ENCODE assay signal across 24 cellular contexts in genomic region chr6:2007165-2007564, GRCh38.
"Had no signal": no experiment of that assay in that cellular context is flagged by ENCODE, and none has a peak within 500 bp of the region (broad histone marks: within the 10 kb centered on the region; RNA-seq: fewer than 3 reads in every experiment).

No MANE protein-coding gene starts in this region.

- H3K36me3 ChIP-seq: esophagus muscularis mucosa, ovary, upper lobe of left lung, vagina had no signal

- H3K27me3 ChIP-seq: esophagus muscularis mucosa, ovary, upper lobe of left lung, vagina had no signal

- DNase-seq: activated CD4-positive, alpha-beta T cell treated with anti-CD3 and anti-CD28 coated beads for 1 hour; activated CD4-positive, alpha-beta T cell treated with anti-CD3 and anti-CD28 coated beads, Interleukin-2, amount 10 ng/mL, durations not matched to agents 7 days and 5 days; activated CD8-positive, alpha-beta T cell treated with anti-CD3 and anti-CD28 coated beads for 36 hours; activated gamma-delta T cell treated with Interleukin-2 at 50 U/mL for 16 hours; activated naive CD4-positive, alpha-beta T cell treated with anti-CD3 and anti-CD28 coated beads, Interleukin-2, amount 50 U/mL, for 16 hours; activated T-cell treated with anti-CD3 and anti-CD28 coated beads, Interleukin-2, amount 50 U/mL, for 4 hours; amniotic stem cell; central memory CD4-positive, alpha-beta T cell; left cardiac atrium; naive thymus-derived CD4-positive, alpha-beta T cell; ovary; stimulated activated CD4-positive, alpha-beta T cell treated with anti-CD3 and anti-CD28 coated beads, Interleukin-4, amount 100 ng/mL, for 4 hours; stimulated activated CD8-positive, alpha-beta memory T cell treated with anti-CD3 and anti-CD28 coated beads, Interleukin-4, amount 100 ng/mL, for 48 hours; stimulated activated naive CD8-positive, alpha-beta T cell treated with anti-CD3 and anti-CD28 coated beads, Interleukin-15, amount 100 ng/mL, for 72 hours; substantia nigra; T-helper 2 cell; upper lobe of left lung had no signal

- ATAC-seq: activated CD8-positive, alpha-beta T cell treated with anti-CD3 and anti-CD28 coated beads for 36 hours; activated T-cell treated with anti-CD3 and anti-CD28 coated beads, Interleukin-2, amount 50 U/mL, for 4 hours; activated T-helper 17 cell treated with anti-CD3 and anti-CD28 coated beads, Interleukin-2, amount 50 U/mL, for 72 hours; left cardiac atrium; naive thymus-derived CD4-positive, alpha-beta T cell; sciatic nerve; stimulated activated memory B cell treated with anti-CD40 and anti-IgM and Interleukin-4, amounts not matched to agents 10 μg/mL and 1 μg/mL and 100 μg/mL, for 72 hours; stimulated activated naive CD8-positive, alpha-beta T cell treated with anti-CD3 and anti-CD28 coated beads, Interleukin-15, amount 100 ng/mL, for 72 hours; WTC11 had no signal

- H3K4me3 ChIP-seq: esophagus muscularis mucosa, ovary, skin epidermis, upper lobe of left lung, vagina had no signal

- H3K4me1 ChIP-seq: esophagus muscularis mucosa, vagina had no signal

- H3K27ac ChIP-seq: esophagus muscularis mucosa, ovary, skin epidermis, upper lobe of left lung, vagina had no signal

- H3K9me3 ChIP-seq: ovary, upper lobe of left lung, vagina had no signal
